ENCODE assay signal across 8 cellular contexts in genomic region chr15:72375846-72376581, GRCh38. TPM values are rescaled to one million over a fixed set of nuclear protein-coding genes. Genes with fewer than 3 reads are reported as not detected.
DNase-seq lines count a peak whose midpoint lies in the region; ATAC-seq and TF ChIP-seq lines count a peak whose summit lies in the region.

Gene HEXA, minus strand, starts transcription at chr15:72376014. Its CDS starts 42 bp downstream, at chr15:72375972.

- H3K4me3 Mint-ChIP-seq in CD14-positive monocyte, result peak within 1 kb of the TSS; percentile 93 to 98

- no peaks in the 10 kb centered on the region for H3K9me3 ChIP-seq in liver (ENCODE audit: control insufficient read depth in 4 of 4, low read length in 3 of 4)

- TF ChIP-seq RAD21 in liver (IDR thresholded peaks at IDR 0.05), result peak in 1 of 2 donors; percentile 37

- H3K27ac ChIP-seq in liver (ENCODE audit: low read depth in 1 of 2, low read length in 2 of 2), result peak within 1 kb of the TSS; percentile 83 to 89

- no peaks in the 10 kb centered on the region for H3K36me3 Mint-ChIP-seq in CD14-positive monocyte

- H3K4me1 Mint-ChIP-seq in CD14-positive monocyte, result peaks cover 64% of the 10 kb centered on the region

- H3K27ac Mint-ChIP-seq in CD14-positive monocyte, result peak within 1 kb of the TSS; percentile 94 to 99 (median 97)

- H3K4me3 ChIP-seq in liver (ENCODE audit: low read depth in 1 of 3, low read length in 3 of 3), result peak within 1 kb of the TSS; percentile 88 to 99 (median 88)

- TF ChIP-seq CTCF in CD14-positive monocyte (IDR thresholded peaks at IDR 0.05) (no peak), liver (IDR thresholded peaks at IDR 0.05; ENCODE audit: low read depth, low read length, missing input control) (no peak)

- H3K4me1 ChIP-seq in liver (ENCODE audit: control insufficient read depth in 4 of 4, insufficient read depth in 4 of 4, low read length in 3 of 4), result peaks cover 3 to 33% (median 24%) of the 10 kb centered on the region in 4 donors

- H3K27me3 Mint-ChIP-seq in CD14-positive monocyte (ENCODE audit: low read depth in 3 of 3), result no peaks in the 10 kb centered on the region

- DNase-seq in CD14-positive monocyte (ENCODE audit: low spot score) (peak; percentile 88), NCI-H774 (lab: John Stamatoyannopoulos, UW) (peak; percentile 92), dermis microvascular lymphatic vessel endothelial cell (ENCODE audit: low read depth in 2 of 2) (peak; percentile 87 to 97)
- peak; percentile 98 for DNase-seq in activated CD4-positive, alpha-beta T cell treated with anti-CD3 and anti-CD28 coated beads, Interleukin-2, amount 50 U/mL, for 48 hours
- peak; percentile 98 for DNase-seq in stimulated activated CD4-positive, alpha-beta T cell treated with anti-CD3 and anti-CD28 coated beads, Interleukin-4, amount 100 ng/mL, for 1 hour

- H3K36me3 ChIP-seq in liver (ENCODE audit: control insufficient read depth in 4 of 4, insufficient read depth in 3 of 4, low read depth in 1 of 4, low read length in 3 of 4), result no peaks in the 10 kb centered on the region

- intact Hi-C loops in CD14-positive monocyte (cut with micrococcal nuclease), result loop anchor here (5.0 to 10.0 kb wide), 3 partner anchors 59 to 101 kb away; no protein-coding TSS in a partner anchor

- H3K9me3 Mint-ChIP-seq in CD14-positive monocyte, result peaks cover 0 to 4% (median 0%) of the 10 kb centered on the region in 7 donors

- ATAC-seq in GM19397 (IDR thresholded peaks at IDR 0.05; ENCODE audit: unreplicated experiment) (peak; percentile 96), HG03565 (IDR thresholded peaks at IDR 0.05; ENCODE audit: unreplicated experiment) (peak; percentile 61)

- H3K27me3 ChIP-seq in liver (ENCODE audit: control insufficient read depth in 4 of 4, insufficient read depth in 4 of 4, low read length in 3 of 4), result no peaks in the 10 kb centered on the region

- peak within 1 kb of the TSS; percentile 69 to 93 for H3K9ac ChIP-seq in liver (ENCODE audit: low read depth in 1 of 2, low read length in 2 of 2)

- under 1% methylated on average over 50 of the region's 50 CpGs for WGBS in liver

TF ChIP-seq in liver, 16 proteins besides CTCF, POLR2A, EP300 and RAD21:
- TF ChIP-seq HNF4G (IDR thresholded peaks at IDR 0.05), result no peak
- peak; percentile 62 for TF ChIP-seq SP1 (IDR thresholded peaks at IDR 0.05)
- TF ChIP-seq JUND (IDR thresholded peaks at IDR 0.05), result peak in 1 of 2 donors; percentile 38
- TF ChIP-seq TAF1 (conservative IDR thresholded peaks at IDR 0.05), result peak; percentile 91
- TF ChIP-seq YY1 (IDR thresholded peaks at IDR 0.05), result peak; percentile 84
- no peak for TF ChIP-seq ATF3 (IDR thresholded peaks at IDR 0.05)
- TF ChIP-seq FOXA1 (IDR thresholded peaks at IDR 0.05), result peak; percentile 45
- peak in 1 of 2 donors; percentile 39 for TF ChIP-seq HNF4A (conservative IDR thresholded peaks at IDR 0.05)
- peak; percentile 23 to 87 for TF ChIP-seq GABPA (IDR thresholded peaks at IDR 0.05 in 1 of 2, conservative IDR thresholded peaks at IDR 0.05 in 1 of 2)
- TF ChIP-seq, protein P1, sequence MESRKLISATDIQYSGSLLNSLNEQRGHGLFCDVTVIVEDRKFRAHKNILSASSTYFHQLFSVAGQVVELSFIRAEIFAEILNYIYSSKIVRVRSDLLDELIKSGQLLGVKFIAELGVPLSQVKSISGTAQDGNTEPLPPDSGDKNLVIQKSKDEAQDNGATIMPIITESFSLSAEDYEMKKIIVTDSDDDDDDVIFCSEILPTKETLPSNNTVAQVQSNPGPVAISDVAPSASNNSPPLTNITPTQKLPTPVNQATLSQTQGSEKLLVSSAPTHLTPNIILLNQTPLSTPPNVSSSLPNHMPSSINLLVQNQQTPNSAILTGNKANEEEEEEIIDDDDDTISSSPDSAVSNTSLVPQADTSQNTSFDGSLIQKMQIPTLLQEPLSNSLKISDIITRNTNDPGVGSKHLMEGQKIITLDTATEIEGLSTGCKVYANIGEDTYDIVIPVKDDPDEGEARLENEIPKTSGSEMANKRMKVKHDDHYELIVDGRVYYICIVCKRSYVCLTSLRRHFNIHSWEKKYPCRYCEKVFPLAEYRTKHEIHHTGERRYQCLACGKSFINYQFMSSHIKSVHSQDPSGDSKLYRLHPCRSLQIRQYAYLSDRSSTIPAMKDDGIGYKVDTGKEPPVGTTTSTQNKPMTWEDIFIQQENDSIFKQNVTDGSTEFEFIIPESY (IDR thresholded peaks at IDR 0.05), result peak; percentile 90
- TF ChIP-seq RXRA (IDR thresholded peaks at IDR 0.05), result peak; percentile 53 to 60
- TF ChIP-seq, protein P2, sequence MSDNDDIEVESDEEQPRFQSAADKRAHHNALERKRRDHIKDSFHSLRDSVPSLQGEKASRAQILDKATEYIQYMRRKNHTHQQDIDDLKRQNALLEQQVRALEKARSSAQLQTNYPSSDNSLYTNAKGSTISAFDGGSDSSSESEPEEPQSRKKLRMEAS (IDR thresholded peaks at IDR 0.05), result peak; percentile 73
- peak; percentile 78 for TF ChIP-seq REST (IDR thresholded peaks at IDR 0.05)
- TF ChIP-seq EGR1 (IDR thresholded peaks at IDR 0.05; ENCODE audit: low read depth in 2 of 2), result peak in 1 of 2 donors; percentile 16
- TF ChIP-seq NR2F2 (IDR thresholded peaks at IDR 0.05), result peak; percentile 95
- no peak for TF ChIP-seq FOXA2 (IDR thresholded peaks at IDR 0.05)
TF ChIP-seq in liver: peak in this region for 13.

RNA-seq across cellular contexts. Expression of gene HEXA, which starts in this region (rescaled TPM):
- polyA plus RNA-seq in CD14-positive monocyte (100 to 1,000 TPM; 186 to 192 TPM), liver (10 to 100 TPM; 62.5 to 69.0 TPM)
- total RNA-seq in dermis microvascular lymphatic vessel endothelial cell (61.4 and 136 TPM in 2 replicates), liver (10 to 100 TPM; 38.1 to 42.9 TPM)

Comparison
In these comparisons a context has a peak if more than half of its experiments do, and no peak if none do; other contexts are left out.
1. Peak in every context shown above with its lines: DNase-seq, ATAC-seq, H3K4me3 ChIP-seq and H3K27ac ChIP-seq.